Comparison of ENCODE assay signal across 23 cellular contexts in genomic region chr2:149552226-149552625, GRCh38.
"Had no signal": no experiment of that assay in that cellular context is flagged by ENCODE, and none has a peak within 500 bp of the region (broad histone marks: within the 10 kb centered on the region; RNA-seq: fewer than 3 reads in every experiment).

No MANE protein-coding gene starts in this region.

- H3K36me3 ChIP-seq: neural progenitor cell, ovary, right lobe of liver, sigmoid colon, stomach, thoracic aorta, thyroid gland, tibial nerve, upper lobe of left lung, vagina had no signal

- H2AFZ ChIP-seq: neural progenitor cell, parathyroid adenoma had no signal

- H3K9ac ChIP-seq: neural progenitor cell, parathyroid adenoma had no signal

- DNase-seq: occipital lobe; ovary; posterior cingulate gyrus; psoas muscle; right cardiac atrium; right lobe of liver; sigmoid colon; small intestine; stimulated activated CD4-positive, alpha-beta T cell treated with anti-CD3 and anti-CD28 coated beads, Interleukin-15, amount 100 ng/mL, for 24 hours; stimulated activated CD4-positive, alpha-beta T cell treated with anti-CD3 and anti-CD28 coated beads, Interleukin-2, amount 100 ng/mL, for 24 hours; stimulated activated CD4-positive, alpha-beta T cell treated with anti-CD3 and anti-CD28 coated beads, Interleukin-2, amount 100 ng/mL, for 48 hours; stimulated activated CD4-positive, alpha-beta T cell treated with anti-CD3 and anti-CD28 coated beads, Interleukin-4, amount 100 ng/mL, for 24 hours; stimulated activated naive B cell treated with anti-CD40 and anti-IgM and Interleukin-4, amounts not matched to agents 10 μg/mL and 1 μg/mL and 100 μg/mL, for 72 hours; stimulated activated naive CD4-positive, alpha-beta T cell treated with Interleukin-2 at 50 U/mL for 16 hours; stomach; thyroid gland; trophoblast cell; upper lobe of left lung had no signal

- H3K9me3 ChIP-seq: ovary, psoas muscle, right lobe of liver, thoracic aorta, thyroid gland, upper lobe of left lung, vagina had no signal

- H3K4me3 ChIP-seq: neural progenitor cell, ovary, psoas muscle, right lobe of liver, sigmoid colon, stomach, thoracic aorta, thyroid gland, tibial nerve, upper lobe of left lung, vagina had no signal

- H3K4me1 ChIP-seq: neural progenitor cell, parathyroid adenoma, psoas muscle, right lobe of liver, sigmoid colon, thyroid gland, tibial nerve, upper lobe of left lung, vagina had no signal

- H3K79me2 ChIP-seq: parathyroid adenoma had no signal

- H3K27me3 ChIP-seq: neural progenitor cell, ovary, right lobe of liver, sigmoid colon, stomach, thyroid gland, tibial nerve, upper lobe of left lung, vagina had no signal

- H3K27ac ChIP-seq: neural progenitor cell, ovary, parathyroid adenoma, psoas muscle, right lobe of liver, sigmoid colon, stomach, thoracic aorta, thyroid gland, tibial nerve, upper lobe of left lung, vagina had no signal

- H3K4me2 ChIP-seq: neural progenitor cell had no signal
